ENCODE assay signal across 18 cellular contexts in the genomic region with DNA sequence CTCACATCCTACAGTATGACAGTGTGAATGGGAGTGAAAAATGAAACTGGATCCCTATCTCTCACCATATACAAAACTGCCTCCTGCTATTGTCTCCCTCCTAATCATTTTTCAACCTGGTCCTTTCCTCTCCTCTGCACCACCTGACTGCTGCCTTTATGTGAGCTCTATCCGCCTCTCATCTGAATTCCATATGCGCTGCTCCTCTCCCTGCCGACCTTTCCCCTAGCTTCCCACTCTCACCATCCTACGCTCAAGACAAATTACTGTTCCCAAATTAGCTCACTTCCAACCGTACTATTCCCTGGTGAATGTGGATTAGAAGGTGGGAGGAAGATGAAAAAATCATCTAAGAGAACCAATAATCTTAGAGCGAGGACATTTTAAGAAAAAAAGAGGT.
DNase-seq lines count a peak whose midpoint lies in the region; ATAC-seq and TF ChIP-seq lines count a peak whose summit lies in the region.
"Had no signal": no experiment of that assay in that cellular context is flagged by ENCODE, and none has a peak within 500 bp of the region (broad histone marks: within the 10 kb centered on the region; RNA-seq: fewer than 3 reads in every experiment).

No MANE protein-coding gene starts in this region.

- DNase-seq in NCI-H2227 treated with DMSO at 0.1 percent for 48 hours (lab: John Stamatoyannopoulos, UW) = peak; percentile 6
- no peak for DNase-seq in NCI-H2227 (lab: John Stamatoyannopoulos, UW; ENCODE audit: unreplicated experiment)
- peak; percentile 18 for DNase-seq in NCI-H146 treated with DMSO at 0.1 percent for 48 hours (lab: John Stamatoyannopoulos, UW; ENCODE audit: unreplicated experiment)
- peak in 34 of 42 donors; percentile 15 to 85 (median 44) for DNase-seq in head of caudate nucleus
- DNase-seq in pons (ENCODE audit: low spot score) = no peak
- no peak for DNase-seq in RPMI8226
- no peak for DNase-seq in omental fat pad (ENCODE audit: low spot score)
- DNase-seq: 8988T; ACHN; AML-193; BE2C; Caco-2; CD4-positive, alpha-beta T cell; DMS153; DND-41; H7; HCEC 1CT had no signal

- intact Hi-C loops in head of caudate nucleus (cut with DNase I) = no loop called here

- ATAC-seq in omental fat pad (ENCODE audit: low FRiP score) = no peak
- ATAC-seq: A549 had no signal

- no peak for TF ChIP-seq CTCF in omental fat pad (IDR thresholded peaks at IDR 0.05)

Comparison
In these comparisons a context has a peak if more than half of its experiments do, and no peak if none do; other contexts are left out.
1. DNase-seq: peak in NCI-H2227 treated with DMSO at 0.1 percent for 48 hours (single experiment), NCI-H146 treated with DMSO at 0.1 percent for 48 hours (single experiment) and head of caudate nucleus (34 of 42); none in NCI-H2227 (single experiment), pons (single experiment), RPMI8226 (single experiment) and omental fat pad (single experiment).